Comparison of ENCODE assay signal across 8 cellular contexts in genomic region chr12:124456652-124457152, GRCh38.
DNase-seq lines count a peak whose midpoint lies in the region; ATAC-seq and TF ChIP-seq lines count a peak whose summit lies in the region.

No MANE protein-coding gene starts in this region.

- DNase-seq in MM.1S, result peak; percentile 69
- no peak for DNase-seq in central memory CD8-positive, alpha-beta T cell (ENCODE audit: low spot score in 2 of 2)
- peak; percentile 93 for DNase-seq in spleen
- no peak for DNase-seq in putamen (ENCODE audit: low spot score)
- DNase-seq in middle frontal gyrus (ENCODE audit: extremely low spot score, low spot score), result no peak
- no peak for DNase-seq in smooth muscle cell (lab: John Stamatoyannopoulos, UW; ENCODE audit: unreplicated experiment)
- no peak for DNase-seq in SIG-M5 treated with dmso at 0.1 percent for 504 hours (lab: John Stamatoyannopoulos, UW; ENCODE audit: unreplicated experiment)

- H3K27me3 Mint-ChIP-seq in central memory CD8-positive, alpha-beta T cell, result no peaks in the 10 kb centered on the region

- no peak overlapping the region for H2AFZ ChIP-seq in MM.1S (ENCODE audit: low read length)
- no peak overlapping the region for H2AFZ ChIP-seq in smooth muscle cell (ENCODE audit: low read depth)

- no peak for TF ChIP-seq POLR2A in GM18505 (IDR thresholded peaks at IDR 0.05; ENCODE audit: borderline replicate concordance, extremely low read depth, insufficient read depth, insufficient read length)
- no peak for TF ChIP-seq POLR2A in spleen (IDR thresholded peaks at IDR 0.05)

- H3K4me2 ChIP-seq in MM.1S (ENCODE audit: low read depth, low read length), result peak overlapping the region; percentile 85
- no peak overlapping the region for H3K4me2 ChIP-seq in smooth muscle cell

- WGBS in spleen, 5 donors, result 19 to 31% (median 22%) methylated on average over 29 to 31 of the region's 31 CpGs
- whole genome bisulfite sequencing in smooth muscle cell (ENCODE audit: low lambda C conversion rate), result over 99% methylated on average over 13 of the region's 31 CpGs

- peak overlapping the region; percentile 88 for H3K27ac Mint-ChIP-seq in central memory CD8-positive, alpha-beta T cell (ENCODE audit: low read depth)

- no peaks in the 10 kb centered on the region for H3K9me2 ChIP-seq in MM.1S (replicated peaks; ENCODE audit: insufficient read depth, low read length)

- H3K36me3 ChIP-seq in MM.1S (replicated peaks; ENCODE audit: insufficient read depth, low read length) (no peaks in the 10 kb centered on the region), spleen (peaks cover 0 to 50% (median 8%) of the 10 kb centered on the region in 6 donors), smooth muscle cell (ENCODE audit: low read depth) (no peaks in the 10 kb centered on the region)

- peak overlapping the region; percentile 87 for H3K4me3 Mint-ChIP-seq in central memory CD8-positive, alpha-beta T cell

- peak; percentile 24 for ATAC-seq in GM18505 (IDR thresholded peaks at IDR 0.05; ENCODE audit: unreplicated experiment)
- ATAC-seq in central memory CD8-positive, alpha-beta T cell (replicated peaks; ENCODE audit: extremely low read depth, poor library complexity, severe bottlenecking), result peak; percentile 3

- H3K4me1 Mint-ChIP-seq in central memory CD8-positive, alpha-beta T cell, result peaks cover 50% of the 10 kb centered on the region

- H3K4me1 ChIP-seq in MM.1S (ENCODE audit: low read length) (peaks cover 29% of the 10 kb centered on the region), spleen (peaks cover 58 to 88% (median 75%) of the 10 kb centered on the region in 6 donors), smooth muscle cell (ENCODE audit: low read depth) (peaks cover 12% of the 10 kb centered on the region)

- no peaks in the 10 kb centered on the region for H3K9me3 Mint-ChIP-seq in central memory CD8-positive, alpha-beta T cell

- peaks cover 18% of the 10 kb centered on the region for H3K36me3 Mint-ChIP-seq in central memory CD8-positive, alpha-beta T cell (ENCODE audit: insufficient read depth)

- H3K27me3 ChIP-seq in MM.1S (replicated peaks; ENCODE audit: insufficient read depth, low read length) (no peaks in the 10 kb centered on the region), spleen (replicated peaks in 1 of 7) (no peaks in the 10 kb centered on the region), smooth muscle cell (ENCODE audit: low read depth) (no peaks in the 10 kb centered on the region)

- H3K9me3 ChIP-seq in MM.1S (replicated peaks; ENCODE audit: insufficient read depth, low read length) (no peaks in the 10 kb centered on the region), spleen (no peaks in the 10 kb centered on the region), smooth muscle cell (replicated peaks; ENCODE audit: low read depth) (no peaks in the 10 kb centered on the region)

- no peak for TF ChIP-seq CTCF in MM.1S (IDR thresholded peaks at IDR 0.05; ENCODE audit: low read length)
- TF ChIP-seq CTCF in spleen (IDR thresholded peaks at IDR 0.05 in 8 of 11, conservative IDR thresholded peaks at IDR 0.05 in 3 of 11), result no peak
- TF ChIP-seq CTCF in smooth muscle cell (IDR thresholded peaks at IDR 0.05; ENCODE audit: borderline replicate concordance, insufficient read depth, poor library complexity, severe bottlenecking), result no peak

- H3K27ac ChIP-seq in MM.1S (ENCODE audit: low read length) (peak overlapping the region; percentile 87; the same call in 1 of the 2 replicates), spleen (peak overlapping the region in 7 of 8 donors; percentile 76 to 90 (median 88)), smooth muscle cell (ENCODE audit: low read depth) (no peak overlapping the region)

- intact Hi-C loops in spleen (cut with DNase I; ENCODE audit: low total_unique reads), result no loop called here

- H3F3A ChIP-seq in MM.1S (ENCODE audit: insufficient read depth, low read length) (peaks cover 13% of the 10 kb centered on the region), smooth muscle cell (ENCODE audit: low read depth) (peaks cover 2% of the 10 kb centered on the region)

- H4K20me1 ChIP-seq in MM.1S (ENCODE audit: insufficient read depth, low read length) (no peaks in the 10 kb centered on the region), smooth muscle cell (ENCODE audit: low read depth) (peaks cover 100% of the 10 kb centered on the region)

- H3K79me2 ChIP-seq in MM.1S (ENCODE audit: low read length) (peaks cover 46% of the 10 kb centered on the region), smooth muscle cell (ENCODE audit: low read depth) (peaks cover 30% of the 10 kb centered on the region)

- H3K9ac ChIP-seq in MM.1S (ENCODE audit: low read length), result peak overlapping the region; percentile 65
- no peak overlapping the region for H3K9ac ChIP-seq in smooth muscle cell (ENCODE audit: low read depth)

- H3K4me3 ChIP-seq in MM.1S (ENCODE audit: low read length) (peak overlapping the region; percentile 65), spleen (peak overlapping the region; percentile 21 to 64 (median 40)), smooth muscle cell (no peak overlapping the region)

Comparison
In these comparisons a context has a peak if more than half of its experiments do, and no peak if none do; other contexts are left out.
1. DNase-seq: peak in MM.1S (single experiment) and spleen (single experiment); none in central memory CD8-positive, alpha-beta T cell (0 of 2), putamen (single experiment), middle frontal gyrus (single experiment), smooth muscle cell (single experiment) and SIG-M5 treated with dmso at 0.1 percent for 504 hours (single experiment).